ENCODE assay signal across 28 cellular contexts in genomic region chr3:152662157-152662556, GRCh38.
"Had no signal": no experiment of that assay in that cellular context is flagged by ENCODE, and none has a peak within 500 bp of the region (broad histone marks: within the 10 kb centered on the region; RNA-seq: fewer than 3 reads in every experiment).

No MANE protein-coding gene starts in this region.

- H3K4me3 ChIP-seq: colonic mucosa, esophagus squamous epithelium, lung, mucosa of descending colon, neural progenitor cell, prostate gland, right atrium auricular region, smooth muscle cell, suprapubic skin, thyroid gland had no signal

- ATAC-seq: left lobe of liver; mucosa of descending colon; natural killer cell treated with Interleukin-12 subunit alpha and Interleukin-12 subunit beta and Interleukin-15 and Interleukin-18, amount 100 ng/mL, for 72 hours; sciatic nerve; stimulated activated naive CD8-positive, alpha-beta T cell treated with anti-CD3 and anti-CD28 coated beads, Interleukin-15, amount 100 ng/mL, for 72 hours had no signal

- H3K36me3 Mint-ChIP-seq: memory B cell; natural killer cell treated with Interleukin-12 subunit alpha and Interleukin-12 subunit beta and Interleukin-15 and Interleukin-18, amount 100 ng/mL, for 72 hours had no signal

- H3K9ac ChIP-seq: neural progenitor cell, parathyroid adenoma had no signal

- H3K4me2 ChIP-seq: neural progenitor cell, smooth muscle cell had no signal

- H3K4me1 Mint-ChIP-seq: memory B cell; naive B cell; stimulated activated naive CD8-positive, alpha-beta T cell treated with anti-CD3 and anti-CD28 coated beads, Interleukin-15, amount 100 ng/mL, for 72 hours had no signal

- H3K27ac ChIP-seq: colonic mucosa, esophagus squamous epithelium, neural progenitor cell, parathyroid adenoma, prostate gland, right atrium auricular region, suprapubic skin, thyroid gland had no signal

- H3K4me1 ChIP-seq: colonic mucosa, parathyroid adenoma, prostate gland, thyroid gland had no signal

- H3K36me3 ChIP-seq: colonic mucosa, esophagus squamous epithelium, neural progenitor cell, prostate gland, right atrium auricular region, suprapubic skin, thyroid gland had no signal

- H3K27me3 Mint-ChIP-seq: dendritic cell treated with granulocyte-macrophage colony-stimulating factor and Interleukin-4, amounts not matched to agents 40 ng/mL and 50 ng/mL, for 4 days; natural killer cell treated with Interleukin-12 subunit alpha and Interleukin-12 subunit beta and Interleukin-15 and Interleukin-18, amount 100 ng/mL, for 72 hours; stimulated activated naive CD8-positive, alpha-beta T cell treated with anti-CD3 and anti-CD28 coated beads, Interleukin-15, amount 100 ng/mL, for 72 hours had no signal

- DNase-seq: colonic mucosa; effector CD8-positive, alpha-beta T cell; erythroblast; esophagus squamous epithelium; foreskin melanocyte; kidney; mucosa of descending colon; naive B cell; stimulated activated CD4-positive, alpha-beta T cell treated with anti-CD3 and anti-CD28 coated beads, Interleukin-12 subunit alpha, Interleukin-12 subunit beta, amount 100 ng/mL, for 4 hours; stimulated activated CD4-positive, alpha-beta T cell treated with anti-CD3 and anti-CD28 coated beads, Interleukin-1b, Interleukin-23, amount 100 ng/mL, for 48 hours; stimulated activated CD4-positive, alpha-beta T cell treated with anti-CD3 and anti-CD28 coated beads, Interleukin-4, amount 100 ng/mL, for 1 hour; stimulated activated CD8-positive, alpha-beta memory T cell treated with anti-CD3 and anti-CD28 coated beads, Interleukin-4, amount 100 ng/mL, for 48 hours; stimulated activated naive CD4-positive, alpha-beta T cell; stimulated activated naive CD8-positive, alpha-beta T cell treated with anti-CD3 and anti-CD28 coated beads, Interleukin-15, amount 100 ng/mL, for 72 hours; thyroid gland; trophoblast cell had no signal

- H3K9me3 ChIP-seq: colonic mucosa, mucosa of descending colon, prostate gland, right atrium auricular region, suprapubic skin, thyroid gland had no signal

- H3K27ac Mint-ChIP-seq: dendritic cell treated with granulocyte-macrophage colony-stimulating factor and Interleukin-4, amounts not matched to agents 40 ng/mL and 50 ng/mL, for 4 days; memory B cell; naive B cell; natural killer cell treated with Interleukin-12 subunit alpha and Interleukin-12 subunit beta and Interleukin-15 and Interleukin-18, amount 100 ng/mL, for 72 hours; neural progenitor cell; stimulated activated naive CD8-positive, alpha-beta T cell treated with anti-CD3 and anti-CD28 coated beads, Interleukin-15, amount 100 ng/mL, for 72 hours had no signal

- H2AFZ ChIP-seq: neural progenitor cell, parathyroid adenoma had no signal

- H3K4me3 Mint-ChIP-seq: dendritic cell treated with granulocyte-macrophage colony-stimulating factor and Interleukin-4, amounts not matched to agents 40 ng/mL and 50 ng/mL, for 4 days; memory B cell; naive B cell; natural killer cell treated with Interleukin-12 subunit alpha and Interleukin-12 subunit beta and Interleukin-15 and Interleukin-18, amount 100 ng/mL, for 72 hours; neural progenitor cell; stimulated activated naive CD8-positive, alpha-beta T cell treated with anti-CD3 and anti-CD28 coated beads, Interleukin-15, amount 100 ng/mL, for 72 hours had no signal

- H3K27me3 ChIP-seq: colonic mucosa, esophagus squamous epithelium, neural progenitor cell, right atrium auricular region, suprapubic skin, thyroid gland had no signal

- H3K79me2 ChIP-seq: parathyroid adenoma had no signal
